In the genomic region with DNA sequence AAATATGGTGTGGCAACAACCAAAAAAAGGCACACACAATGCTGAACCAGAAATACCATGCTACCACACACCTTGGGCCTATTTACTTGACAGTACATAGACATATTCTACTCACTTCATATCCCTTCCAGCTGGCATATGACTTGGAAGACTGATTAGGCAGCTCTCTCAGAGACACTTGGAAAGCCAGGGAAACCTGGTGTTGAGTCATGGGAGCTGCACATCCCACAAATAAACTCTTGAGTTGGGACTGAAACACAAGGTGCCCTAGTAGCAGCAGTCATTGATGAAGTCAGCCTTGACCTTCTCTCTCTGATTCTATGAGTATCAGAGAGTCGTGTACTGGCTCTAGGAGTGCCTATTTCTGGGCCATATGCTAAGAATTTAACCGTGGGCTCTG, we compare ENCODE assay signal across 14 cellular contexts.
DNase-seq lines count a peak whose midpoint lies in the region; ATAC-seq and TF ChIP-seq lines count a peak whose summit lies in the region.
"Had no signal": no experiment of that assay in that cellular context is flagged by ENCODE, and none has a peak within 500 bp of the region (broad histone marks: within the 10 kb centered on the region; RNA-seq: fewer than 3 reads in every experiment).

No MANE protein-coding gene starts in this region.

- no peak overlapping the region for H3K27ac Mint-ChIP-seq in activated CD4-positive, alpha-beta T cell treated with anti-CD3 and anti-CD28 coated beads for 36 hours
- H3K27ac Mint-ChIP-seq: CD8-positive, alpha-beta memory T cell had no signal

- ATAC-seq in heart left ventricle, result peak; percentile 45 to 98 (median 72)
- no peak for ATAC-seq in activated CD4-positive, alpha-beta T cell treated with anti-CD3 and anti-CD28 coated beads for 36 hours

- H3K36me3 ChIP-seq in heart left ventricle, result no peaks in the 10 kb centered on the region
- no peaks in the 10 kb centered on the region for H3K36me3 ChIP-seq in left ventricle myocardium inferior
- H3K36me3 ChIP-seq: BLaER1, HAP-1 had no signal

- TF ChIP-seq CTCF in heart left ventricle (IDR thresholded peaks at IDR 0.05) (no peak), left ventricle myocardium inferior (IDR thresholded peaks at IDR 0.05; ENCODE audit: borderline replicate concordance) (no peak), epithelial cell of proximal tubule (conservative IDR thresholded peaks at IDR 0.05; ENCODE audit: low read depth, low read length) (no peak)

- H3K27me3 Mint-ChIP-seq in activated CD4-positive, alpha-beta T cell treated with anti-CD3 and anti-CD28 coated beads for 36 hours, result no peaks in the 10 kb centered on the region
- H3K27me3 Mint-ChIP-seq: CD8-positive, alpha-beta memory T cell had no signal

- H3K4me1 ChIP-seq in heart left ventricle (no peaks in the 10 kb centered on the region), left ventricle myocardium inferior (no peaks in the 10 kb centered on the region)
- H3K4me1 ChIP-seq: BLaER1, Caco-2, HAP-1 had no signal

- no peak for TF ChIP-seq POLR2A in heart left ventricle (IDR thresholded peaks at IDR 0.05)

- no peak overlapping the region for H3K27ac ChIP-seq in heart left ventricle
- no peak overlapping the region for H3K27ac ChIP-seq in left ventricle myocardium inferior (replicated peaks)
- H3K27ac ChIP-seq: 22Rv1, BLaER1 had no signal

- 36 to 60% (median 53%) methylated on average over 2 of the region's 2 CpGs for WGBS in heart left ventricle, 4 donors

- H3K9me3 Mint-ChIP-seq in activated CD4-positive, alpha-beta T cell treated with anti-CD3 and anti-CD28 coated beads for 36 hours (ENCODE audit: low read depth), result no peaks in the 10 kb centered on the region

- H3K27me3 ChIP-seq in heart left ventricle, result no peaks in the 10 kb centered on the region
- no peaks in the 10 kb centered on the region for H3K27me3 ChIP-seq in left ventricle myocardium inferior (ENCODE audit: low read depth)
- H3K27me3 ChIP-seq: BLaER1 had no signal

- POLR2A ChIA-PET in activated CD4-positive, alpha-beta T cell treated with anti-CD3 and anti-CD28 coated beads for 36 hours (lab: Charles Lee), result no interaction called here

- DNase-seq in DMS53 (lab: John Stamatoyannopoulos, UW), result peak; percentile 16
- no peak for DNase-seq in DMS53 treated with DMSO at 0.1 percent for 48 hours (lab: John Stamatoyannopoulos, UW; ENCODE audit: unreplicated experiment)
- DNase-seq in heart left ventricle, result no peak
- no peak for DNase-seq in left ventricle myocardium inferior
- DNase-seq in epithelial cell of proximal tubule (ENCODE audit: low read depth), result peak; percentile 27
- DNase-seq in pons (ENCODE audit: low spot score), result peak; percentile 20
- DNase-seq in activated CD4-positive, alpha-beta T cell treated with anti-CD3 and anti-CD28 coated beads for 36 hours, result no peak
- DNase-seq in activated gamma-delta T cell (lab: John Stamatoyannopoulos, UW), result no peak
- DNase-seq: Caco-2; CD8-positive, alpha-beta memory T cell; DMS79 had no signal

- no peaks in the 10 kb centered on the region for H3K4me1 Mint-ChIP-seq in activated CD4-positive, alpha-beta T cell treated with anti-CD3 and anti-CD28 coated beads for 36 hours
- H3K4me1 Mint-ChIP-seq: CD8-positive, alpha-beta memory T cell had no signal

- H3K9me3 ChIP-seq in heart left ventricle (no peaks in the 10 kb centered on the region), left ventricle myocardium inferior (replicated peaks) (no peaks in the 10 kb centered on the region)
- H3K9me3 ChIP-seq: BLaER1, Caco-2, HAP-1 had no signal

- H3K4me3 Mint-ChIP-seq in activated CD4-positive, alpha-beta T cell treated with anti-CD3 and anti-CD28 coated beads for 36 hours, result no peak overlapping the region
- H3K4me3 Mint-ChIP-seq: CD8-positive, alpha-beta memory T cell had no signal

- no peaks in the 10 kb centered on the region for H3K36me3 Mint-ChIP-seq in activated CD4-positive, alpha-beta T cell treated with anti-CD3 and anti-CD28 coated beads for 36 hours (ENCODE audit: low read depth)
- H3K36me3 Mint-ChIP-seq: CD8-positive, alpha-beta memory T cell had no signal

- CTCF ChIA-PET in activated CD4-positive, alpha-beta T cell treated with anti-CD3 and anti-CD28 coated beads for 36 hours (lab: Charles Lee), result no interaction called here

- no peak overlapping the region for H3K4me3 ChIP-seq in heart left ventricle
- H3K4me3 ChIP-seq in left ventricle myocardium inferior, result no peak overlapping the region
- no peak overlapping the region for H3K4me3 ChIP-seq in epithelial cell of proximal tubule (ENCODE audit: low read depth, low read length)
- H3K4me3 ChIP-seq: BLaER1, HAP-1 had no signal

- intact Hi-C loops in heart left ventricle (cut with DNase I), result loop anchor here in 1 of 10 donors (5.0 kb wide), 1 partner anchor 134 kb away; no protein-coding TSS in a partner anchor
- intact Hi-C loops in left ventricle myocardium inferior (cut with micrococcal nuclease), result no loop called here
- intact Hi-C loops in activated CD4-positive, alpha-beta T cell treated with anti-CD3 and anti-CD28 coated beads for 36 hours (cut with DNase I, micrococcal nuclease), result no loop called here

Comparison
In these comparisons a context has a peak if more than half of its experiments do, and no peak if none do; other contexts are left out.
1. DNase-seq: peak in DMS53 (single experiment), epithelial cell of proximal tubule (single experiment) and pons (single experiment); none in DMS53 treated with DMSO at 0.1 percent for 48 hours (single experiment), heart left ventricle (0 of 5), left ventricle myocardium inferior (single experiment), activated CD4-positive, alpha-beta T cell treated with anti-CD3 and anti-CD28 coated beads for 36 hours (single experiment) and activated gamma-delta T cell (single experiment).